In genomic region chr1:34926894-34927293, GRCh38 we compare ENCODE assay signal across 28 cellular contexts. TPM values are rescaled to one million over a fixed set of nuclear protein-coding genes. Genes with fewer than 3 reads are reported as not detected.
"Had no signal": no experiment of that assay in that cellular context is flagged by ENCODE, and none has a peak within 500 bp of the region (broad histone marks: within the 10 kb centered on the region; RNA-seq: fewer than 3 reads in every experiment).

No MANE protein-coding gene starts in this region.

- H3K9me3 ChIP-seq: adrenal gland, gastrocnemius medialis, heart left ventricle, left ventricle myocardium inferior, mucosa of descending colon, thyroid gland had no signal

- H3K9me3 Mint-ChIP-seq: activated CD4-positive, alpha-beta T cell treated with anti-CD3 and anti-CD28 coated beads, Interleukin-2, amount 10 ng/mL, durations not matched to agents 7 days and 5 days; activated naive CD4-positive, alpha-beta T cell treated with anti-CD3 and anti-CD28 coated beads, Interleukin-2, amount 50 U/mL, for 24 hours; T-cell had no signal

- H3K36me3 ChIP-seq: adrenal gland, cardiac muscle cell, gastrocnemius medialis, heart left ventricle, left ventricle myocardium inferior, thyroid gland had no signal

- H3K36me3 Mint-ChIP-seq: activated naive CD4-positive, alpha-beta T cell treated with anti-CD3 and anti-CD28 coated beads, Interleukin-2, amount 50 U/mL, for 24 hours; T-cell had no signal

- H3K27ac ChIP-seq: adrenal gland, cardiac muscle cell, gastrocnemius medialis, heart left ventricle, left ventricle myocardium inferior, thyroid gland had no signal

- H3K4me3 ChIP-seq: adrenal gland, cardiac muscle cell, gastrocnemius medialis, heart left ventricle, left ventricle myocardium inferior, mucosa of descending colon, thyroid gland had no signal

- H3K27ac Mint-ChIP-seq: activated CD4-positive, alpha-beta T cell treated with anti-CD3 and anti-CD28 coated beads, Interleukin-2, amount 10 ng/mL, durations not matched to agents 7 days and 5 days; activated CD8-positive, alpha-beta T cell treated with anti-CD3 and anti-CD28 coated beads, Interleukin-2, amount 10 ng/mL, durations not matched to agents 7 days and 5 days; activated naive CD4-positive, alpha-beta T cell treated with anti-CD3 and anti-CD28 coated beads, Interleukin-2, amount 50 U/mL, for 24 hours; immature natural killer cell; memory B cell; naive B cell; T-cell had no signal

- ATAC-seq: activated CD4-positive, CD25-positive, alpha-beta regulatory T cell treated with anti-CD3 and anti-CD28 coated beads, Interleukin-2, amount 50 U/mL, for 24 hours; activated CD8-positive, alpha-beta T cell treated with anti-CD3 and anti-CD28 coated beads, Interleukin-2, amount 10 ng/mL, durations not matched to agents 7 days and 5 days; gastrocnemius medialis; heart left ventricle; mucosa of descending colon; T-cell had no signal

- DNase-seq: activated CD4-positive, alpha-beta T cell treated with anti-CD3 and anti-CD28 coated beads, Interleukin-2, amount 10 ng/mL, durations not matched to agents 7 days and 5 days; activated CD8-positive, alpha-beta memory T cell treated with anti-CD3 and anti-CD28 coated beads, Interleukin-2, amount 50 U/mL, for 48 hours; activated CD8-positive, alpha-beta T cell treated with anti-CD3 and anti-CD28 coated beads, Interleukin-2, amount 10 ng/mL, durations not matched to agents 7 days and 5 days; activated effector memory CD4-positive, alpha-beta T cell treated with anti-CD3 and anti-CD28 coated beads, Interleukin-2, amount 50 U/mL, for 16 hours; activated T-cell treated with anti-CD3 and anti-CD28 coated beads, Interleukin-2, amount 50 U/mL, for 48 hours; adrenal gland; erythroblast; gastrocnemius medialis; heart left ventricle; immature natural killer cell; kidney glomerular epithelial cell; left ventricle myocardium inferior; mucosa of descending colon; naive B cell; occipital lobe; retina; stimulated activated CD4-positive, alpha-beta T cell treated with anti-CD3 and anti-CD28 coated beads, Interleukin-12 subunit alpha, Interleukin-12 subunit beta, amount 100 ng/mL, for 4 hours; stimulated activated CD4-positive, alpha-beta T cell treated with anti-CD3 and anti-CD28 coated beads, Interleukin-1b, Interleukin-23, amount 100 ng/mL, for 48 hours; stimulated activated CD8-positive, alpha-beta memory T cell treated with anti-CD3 and anti-CD28 coated beads, Interleukin-4, amount 100 ng/mL, for 48 hours; stimulated activated naive CD4-positive, alpha-beta T cell; T-cell; T-helper 9 cell; thyroid gland had no signal

- H3K4me3 Mint-ChIP-seq: activated CD4-positive, alpha-beta T cell treated with anti-CD3 and anti-CD28 coated beads, Interleukin-2, amount 10 ng/mL, durations not matched to agents 7 days and 5 days; activated CD8-positive, alpha-beta T cell treated with anti-CD3 and anti-CD28 coated beads, Interleukin-2, amount 10 ng/mL, durations not matched to agents 7 days and 5 days; activated naive CD4-positive, alpha-beta T cell treated with anti-CD3 and anti-CD28 coated beads, Interleukin-2, amount 50 U/mL, for 24 hours; memory B cell had no signal

RNA-seq across cellular contexts. Expression of gene DLGAP3, which starts 2.6 kb away (rescaled TPM):
- total RNA-seq: urinary bladder had no signal
